ENCODE assay signal across 8 cellular contexts in genomic region chr12:121214855-121215745, GRCh38. TPM values are rescaled to one million over a fixed set of nuclear protein-coding genes. Genes with fewer than 3 reads are reported as not detected.
A peak's percentile ranks its signal among the peaks of the same experiment; 100 is the strongest.
DNase-seq lines count a peak whose midpoint lies in the region; ATAC-seq lines count a peak whose summit lies in the region.

No MANE protein-coding gene starts in this region.

- POLR2A ChIA-PET in activated CD4-positive, alpha-beta memory T cell treated with anti-CD3 and anti-CD28 coated beads, Interleukin-2, amount 10 ng/mL, durations not matched to agents 7 days and 5 days (lab: Charles Lee): interaction anchor here (1.6 to 8.6 kb wide), 3 partner anchors 9 to 83 kb away, joined by 7 to 177 read pairs (median 7); partner anchors contain the start of gene P2RX7

- CTCF ChIA-PET in activated CD4-positive, alpha-beta memory T cell treated with anti-CD3 and anti-CD28 coated beads, Interleukin-2, amount 10 ng/mL, durations not matched to agents 7 days and 5 days (lab: Charles Lee): interaction anchor here (1.2 to 2.5 kb wide), 4 partner anchors 9 to 155 kb away, joined by 3 to 21 read pairs (median 4); no protein-coding TSS in a partner anchor

- ATAC-seq in stimulated activated effector memory CD8-positive, alpha-beta T cell treated with anti-CD3 and anti-CD28 coated beads, Interleukin-12 subunit alpha, Interleukin-12 subunit beta, amount 100 ng/mL, for 72 hours: peak; percentile 64
- ATAC-seq in HG02588 (IDR thresholded peaks at IDR 0.05; ENCODE audit: unreplicated experiment): no peak

- H3K4me1 Mint-ChIP-seq in activated CD4-positive, alpha-beta T cell treated with anti-CD3 and anti-CD28 coated beads, Interleukin-2, amount 10 ng/mL, durations not matched to agents 24 days and 14 days: peaks cover 35% of the 10 kb centered on the region
- peaks cover 71% of the 10 kb centered on the region for H3K4me1 Mint-ChIP-seq in activated CD4-positive, alpha-beta memory T cell treated with anti-CD3 and anti-CD28 coated beads, Interleukin-2, amount 10 ng/mL, durations not matched to agents 7 days and 5 days
- peaks cover 35% of the 10 kb centered on the region for H3K4me1 Mint-ChIP-seq in stimulated activated effector memory CD8-positive, alpha-beta T cell treated with anti-CD3 and anti-CD28 coated beads, Interleukin-12 subunit alpha, Interleukin-12 subunit beta, amount 100 ng/mL, for 72 hours

- H3K9me3 Mint-ChIP-seq in activated CD4-positive, alpha-beta T cell treated with anti-CD3 and anti-CD28 coated beads, Interleukin-2, amount 10 ng/mL, durations not matched to agents 24 days and 14 days: no peaks in the 10 kb centered on the region
- H3K9me3 Mint-ChIP-seq in activated CD4-positive, alpha-beta memory T cell treated with anti-CD3 and anti-CD28 coated beads, Interleukin-2, amount 10 ng/mL, durations not matched to agents 7 days and 5 days: no peaks in the 10 kb centered on the region
- H3K9me3 Mint-ChIP-seq in stimulated activated effector memory CD8-positive, alpha-beta T cell treated with anti-CD3 and anti-CD28 coated beads, Interleukin-12 subunit alpha, Interleukin-12 subunit beta, amount 100 ng/mL, for 72 hours: no peaks in the 10 kb centered on the region

- peak overlapping the region; percentile 4 for H3K4me3 Mint-ChIP-seq in activated CD4-positive, alpha-beta T cell treated with anti-CD3 and anti-CD28 coated beads, Interleukin-2, amount 10 ng/mL, durations not matched to agents 24 days and 14 days
- H3K4me3 Mint-ChIP-seq in activated CD4-positive, alpha-beta memory T cell treated with anti-CD3 and anti-CD28 coated beads, Interleukin-2, amount 10 ng/mL, durations not matched to agents 7 days and 5 days: peak overlapping the region; percentile 49
- H3K4me3 Mint-ChIP-seq in stimulated activated effector memory CD8-positive, alpha-beta T cell treated with anti-CD3 and anti-CD28 coated beads, Interleukin-12 subunit alpha, Interleukin-12 subunit beta, amount 100 ng/mL, for 72 hours: peak overlapping the region; percentile 45

- peak overlapping the region; percentile 69 for H3K27ac Mint-ChIP-seq in activated CD4-positive, alpha-beta T cell treated with anti-CD3 and anti-CD28 coated beads, Interleukin-2, amount 10 ng/mL, durations not matched to agents 24 days and 14 days
- H3K27ac Mint-ChIP-seq in activated CD4-positive, alpha-beta memory T cell treated with anti-CD3 and anti-CD28 coated beads, Interleukin-2, amount 10 ng/mL, durations not matched to agents 7 days and 5 days: peak overlapping the region; percentile 82
- peak overlapping the region; percentile 89 for H3K27ac Mint-ChIP-seq in stimulated activated effector memory CD8-positive, alpha-beta T cell treated with anti-CD3 and anti-CD28 coated beads, Interleukin-12 subunit alpha, Interleukin-12 subunit beta, amount 100 ng/mL, for 72 hours

- H3K27me3 Mint-ChIP-seq in activated CD4-positive, alpha-beta T cell treated with anti-CD3 and anti-CD28 coated beads, Interleukin-2, amount 10 ng/mL, durations not matched to agents 24 days and 14 days: no peaks in the 10 kb centered on the region
- no peaks in the 10 kb centered on the region for H3K27me3 Mint-ChIP-seq in activated CD4-positive, alpha-beta memory T cell treated with anti-CD3 and anti-CD28 coated beads, Interleukin-2, amount 10 ng/mL, durations not matched to agents 7 days and 5 days

- H3K36me3 Mint-ChIP-seq in activated CD4-positive, alpha-beta T cell treated with anti-CD3 and anti-CD28 coated beads, Interleukin-2, amount 10 ng/mL, durations not matched to agents 24 days and 14 days (ENCODE audit: low read depth): peaks cover 47% of the 10 kb centered on the region
- peaks cover 86% of the 10 kb centered on the region for H3K36me3 Mint-ChIP-seq in activated CD4-positive, alpha-beta memory T cell treated with anti-CD3 and anti-CD28 coated beads, Interleukin-2, amount 10 ng/mL, durations not matched to agents 7 days and 5 days (ENCODE audit: low read depth)
- peaks cover 82% of the 10 kb centered on the region for H3K36me3 Mint-ChIP-seq in stimulated activated effector memory CD8-positive, alpha-beta T cell treated with anti-CD3 and anti-CD28 coated beads, Interleukin-12 subunit alpha, Interleukin-12 subunit beta, amount 100 ng/mL, for 72 hours

- intact Hi-C loops in activated CD4-positive, alpha-beta T cell treated with anti-CD3 and anti-CD28 coated beads, Interleukin-2, amount 10 ng/mL, durations not matched to agents 24 days and 14 days (cut with micrococcal nuclease): loop anchor here (5.0 kb wide), 2 partner anchors 73 to 82 kb away; partner anchors contain the start of gene CAMKK2

- no peak for DNase-seq in activated CD4-positive, alpha-beta T cell treated with anti-CD3 and anti-CD28 coated beads, Interleukin-2, amount 10 ng/mL, durations not matched to agents 24 days and 14 days
- DNase-seq in activated CD4-positive, alpha-beta T cell treated with anti-CD3 and anti-CD28 coated beads for 1 hour: no peak
- DNase-seq in activated CD4-positive, alpha-beta memory T cell treated with anti-CD3 and anti-CD28 coated beads, Interleukin-2, amount 10 ng/mL, durations not matched to agents 7 days and 5 days: peak; percentile 34
- DNase-seq in glomerular endothelial cell (ENCODE audit: extremely low read depth, low read depth, low spot score) (peak; percentile 62), ureter (ENCODE audit: low spot score) (no peak), NCI-H82 (lab: John Stamatoyannopoulos, UW) (no peak)
- DNase-seq in stimulated activated effector memory CD8-positive, alpha-beta T cell treated with anti-CD3 and anti-CD28 coated beads, Interleukin-12 subunit alpha, Interleukin-12 subunit beta, amount 100 ng/mL, for 72 hours (ENCODE audit: low spot score in 2 of 2): no peak

RNA-seq across cellular contexts. Expression of gene P2RX4, which starts 5.2 kb away (rescaled TPM):
- 20.9 and 25.9 TPM in 2 replicates for total RNA-seq in activated CD4-positive, alpha-beta T cell treated with anti-CD3 and anti-CD28 coated beads, Interleukin-2, amount 10 ng/mL, durations not matched to agents 24 days and 14 days
- total RNA-seq in activated CD4-positive, alpha-beta memory T cell treated with anti-CD3 and anti-CD28 coated beads, Interleukin-2, amount 10 ng/mL, durations not matched to agents 7 days and 5 days: 100 to 1,000 TPM; 117 to 125 TPM
- total RNA-seq in glomerular endothelial cell (204 and 244 TPM in 2 replicates), ureter (28.0 TPM)

Comparison
In these comparisons a context has a peak if more than half of its experiments do, and no peak if none do; other contexts are left out.
1. DNase-seq: peak in activated CD4-positive, alpha-beta memory T cell treated with anti-CD3 and anti-CD28 coated beads, Interleukin-2, amount 10 ng/mL, durations not matched to agents 7 days and 5 days (single experiment) and glomerular endothelial cell (single experiment); none in activated CD4-positive, alpha-beta T cell treated with anti-CD3 and anti-CD28 coated beads, Interleukin-2, amount 10 ng/mL, durations not matched to agents 24 days and 14 days (single experiment), activated CD4-positive, alpha-beta T cell treated with anti-CD3 and anti-CD28 coated beads for 1 hour (single experiment), stimulated activated effector memory CD8-positive, alpha-beta T cell treated with anti-CD3 and anti-CD28 coated beads, Interleukin-12 subunit alpha, Interleukin-12 subunit beta, amount 100 ng/mL, for 72 hours (0 of 2), ureter (single experiment) and NCI-H82 (single experiment).
2. Peak in every context shown above with its lines, with median percentiles within 50 percentile points of each other: H3K27ac Mint-ChIP-seq and H3K4me3 Mint-ChIP-seq.